ENCODE assay signal across 15 cellular contexts in the genomic region with DNA sequence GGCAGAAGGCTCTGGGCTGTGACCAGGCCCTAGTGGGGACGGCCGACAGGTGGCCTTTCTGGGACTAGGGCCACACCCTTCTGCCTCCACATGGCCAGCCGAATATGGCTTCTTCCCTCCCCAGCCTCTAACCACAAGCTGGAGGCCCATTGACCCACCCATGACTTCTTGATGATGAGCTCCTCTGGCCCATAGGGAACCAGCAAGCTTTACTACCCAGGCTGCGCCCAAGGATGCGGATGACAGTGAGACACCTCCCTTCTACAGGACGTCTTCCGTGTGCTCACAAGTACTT. TPM values are rescaled to one million over a fixed set of nuclear protein-coding genes. Genes with fewer than 3 reads are reported as not detected.
A peak's percentile ranks its signal among the peaks of the same experiment; 100 is the strongest.
DNase-seq lines count a peak whose midpoint lies in the region; ATAC-seq and TF ChIP-seq lines count a peak whose summit lies in the region.
"Had no signal": no experiment of that assay in that cellular context is flagged by ENCODE, and none has a peak within 500 bp of the region (broad histone marks: within the 10 kb centered on the region; RNA-seq: fewer than 3 reads in every experiment).

No MANE protein-coding gene starts in this region.

- H3K36me3 ChIP-seq in gastroesophageal sphincter = peaks cover 0 to 100% of the 10 kb centered on the region in 2 donors

- no peak for DNase-seq in activated naive CD4-positive, alpha-beta T cell treated with anti-CD3 and anti-CD28 coated beads for 36 hours
- no peak for DNase-seq in activated T-helper 1 cell treated with anti-CD3 and anti-CD28 coated beads, Interleukin-12 subunit alpha, Interleukin-12 subunit beta, Interleukin-2, Interleukin-4 antibody, amounts not matched to agents 30 ng/mL and 10 ng/mL and 1 ng/mL, durations not matched to agents 14 hours and 24 hours and 36 hours (ENCODE audit: low spot score)
- DNase-seq in T-helper 1 cell (no peak), GF-D8 (lab: John Stamatoyannopoulos, UW) (no peak)
- DNase-seq: 8988T; C1 segment of cervical spinal cord; CD4-positive, alpha-beta T cell; DMS79 had no signal

- intact Hi-C loops in activated naive CD4-positive, alpha-beta T cell treated with anti-CD3 and anti-CD28 coated beads for 36 hours (cut with micrococcal nuclease) = no loop called here
- intact Hi-C loops in activated T-helper 1 cell treated with anti-CD3 and anti-CD28 coated beads, Interleukin-12 subunit alpha, Interleukin-12 subunit beta, Interleukin-2, Interleukin-4 antibody, amounts not matched to agents 30 ng/mL and 10 ng/mL and 1 ng/mL, durations not matched to agents 14 hours and 24 hours and 36 hours (cut with micrococcal nuclease) = no loop called here

- ATAC-seq in gastroesophageal sphincter (no peak), GM19324 (IDR thresholded peaks at IDR 0.05; ENCODE audit: low FRiP score, unreplicated experiment) (no peak)
- no peak for ATAC-seq in stimulated activated memory B cell treated with anti-CD40 and anti-IgM and Interleukin-4, amounts not matched to agents 10 μg/mL and 1 μg/mL and 100 μg/mL, for 72 hours
- ATAC-seq: HepG2 had no signal

- no peak for TF ChIP-seq POLR2A in gastroesophageal sphincter (IDR thresholded peaks at IDR 0.05)

- no peaks in the 10 kb centered on the region for H3K9me3 Mint-ChIP-seq in activated naive CD4-positive, alpha-beta T cell treated with anti-CD3 and anti-CD28 coated beads, Interleukin-2, amount 50 U/mL, for 24 hours
- H3K9me3 Mint-ChIP-seq in activated naive CD4-positive, alpha-beta T cell treated with anti-CD3 and anti-CD28 coated beads for 36 hours = no peaks in the 10 kb centered on the region
- no peaks in the 10 kb centered on the region for H3K9me3 Mint-ChIP-seq in activated T-helper 1 cell treated with anti-CD3 and anti-CD28 coated beads, Interleukin-12 subunit alpha, Interleukin-12 subunit beta, Interleukin-2, Interleukin-4 antibody, amounts not matched to agents 30 ng/mL and 10 ng/mL and 1 ng/mL, durations not matched to agents 14 hours and 24 hours and 36 hours
- no peaks in the 10 kb centered on the region for H3K9me3 Mint-ChIP-seq in stimulated activated memory B cell treated with anti-CD40 and anti-IgM and Interleukin-4, amounts not matched to agents 10 μg/mL and 1 μg/mL and 100 μg/mL, for 72 hours
- H3K9me3 Mint-ChIP-seq: CD4-positive, alpha-beta T cell had no signal

- no peaks in the 10 kb centered on the region for H3K27me3 Mint-ChIP-seq in activated naive CD4-positive, alpha-beta T cell treated with anti-CD3 and anti-CD28 coated beads, Interleukin-2, amount 50 U/mL, for 24 hours
- no peaks in the 10 kb centered on the region for H3K27me3 Mint-ChIP-seq in activated naive CD4-positive, alpha-beta T cell treated with anti-CD3 and anti-CD28 coated beads for 36 hours (ENCODE audit: low read depth)
- no peaks in the 10 kb centered on the region for H3K27me3 Mint-ChIP-seq in activated T-helper 1 cell treated with anti-CD3 and anti-CD28 coated beads, Interleukin-12 subunit alpha, Interleukin-12 subunit beta, Interleukin-2, Interleukin-4 antibody, amounts not matched to agents 30 ng/mL and 10 ng/mL and 1 ng/mL, durations not matched to agents 14 hours and 24 hours and 36 hours (ENCODE audit: insufficient read depth)
- H3K27me3 Mint-ChIP-seq in stimulated activated memory B cell treated with anti-CD40 and anti-IgM and Interleukin-4, amounts not matched to agents 10 μg/mL and 1 μg/mL and 100 μg/mL, for 72 hours = no peaks in the 10 kb centered on the region
- H3K27me3 Mint-ChIP-seq: B cell; CD4-positive, alpha-beta T cell had no signal

- H3K9me3 ChIP-seq in gastroesophageal sphincter = no peaks in the 10 kb centered on the region

- peak overlapping the region; percentile 12 for H3K27ac Mint-ChIP-seq in activated naive CD4-positive, alpha-beta T cell treated with anti-CD3 and anti-CD28 coated beads, Interleukin-2, amount 50 U/mL, for 24 hours
- no peak overlapping the region for H3K27ac Mint-ChIP-seq in activated naive CD4-positive, alpha-beta T cell treated with anti-CD3 and anti-CD28 coated beads for 36 hours
- peak overlapping the region; percentile 52 for H3K27ac Mint-ChIP-seq in activated T-helper 1 cell treated with anti-CD3 and anti-CD28 coated beads, Interleukin-12 subunit alpha, Interleukin-12 subunit beta, Interleukin-2, Interleukin-4 antibody, amounts not matched to agents 30 ng/mL and 10 ng/mL and 1 ng/mL, durations not matched to agents 14 hours and 24 hours and 36 hours
- peak overlapping the region; percentile 76 for H3K27ac Mint-ChIP-seq in stimulated activated memory B cell treated with anti-CD40 and anti-IgM and Interleukin-4, amounts not matched to agents 10 μg/mL and 1 μg/mL and 100 μg/mL, for 72 hours
- H3K27ac Mint-ChIP-seq: CD4-positive, alpha-beta T cell had no signal

- TF ChIP-seq CTCF in gastroesophageal sphincter (IDR thresholded peaks at IDR 0.05) = no peak

- CTCF ChIA-PET in activated naive CD4-positive, alpha-beta T cell treated with anti-CD3 and anti-CD28 coated beads for 36 hours (lab: Charles Lee) = no interaction called here

- no peaks in the 10 kb centered on the region for H3K4me1 Mint-ChIP-seq in activated naive CD4-positive, alpha-beta T cell treated with anti-CD3 and anti-CD28 coated beads, Interleukin-2, amount 50 U/mL, for 24 hours
- no peaks in the 10 kb centered on the region for H3K4me1 Mint-ChIP-seq in activated naive CD4-positive, alpha-beta T cell treated with anti-CD3 and anti-CD28 coated beads for 36 hours (ENCODE audit: low read depth)
- no peaks in the 10 kb centered on the region for H3K4me1 Mint-ChIP-seq in activated T-helper 1 cell treated with anti-CD3 and anti-CD28 coated beads, Interleukin-12 subunit alpha, Interleukin-12 subunit beta, Interleukin-2, Interleukin-4 antibody, amounts not matched to agents 30 ng/mL and 10 ng/mL and 1 ng/mL, durations not matched to agents 14 hours and 24 hours and 36 hours (ENCODE audit: low read depth)
- peaks cover 13% of the 10 kb centered on the region for H3K4me1 Mint-ChIP-seq in stimulated activated memory B cell treated with anti-CD40 and anti-IgM and Interleukin-4, amounts not matched to agents 10 μg/mL and 1 μg/mL and 100 μg/mL, for 72 hours

- 87 to 100% methylated on average over 1 to 5 of the region's 7 CpGs for WGBS in gastroesophageal sphincter (ENCODE audit: low coverage in 1 of 2), 2 donors

- H3K4me1 ChIP-seq in gastroesophageal sphincter = peaks cover 0 to 7% (median 0%) of the 10 kb centered on the region in 3 donors

- H3K36me3 Mint-ChIP-seq in activated naive CD4-positive, alpha-beta T cell treated with anti-CD3 and anti-CD28 coated beads, Interleukin-2, amount 50 U/mL, for 24 hours = no peaks in the 10 kb centered on the region
- no peaks in the 10 kb centered on the region for H3K36me3 Mint-ChIP-seq in activated naive CD4-positive, alpha-beta T cell treated with anti-CD3 and anti-CD28 coated beads for 36 hours (ENCODE audit: low read depth)
- H3K36me3 Mint-ChIP-seq in activated T-helper 1 cell treated with anti-CD3 and anti-CD28 coated beads, Interleukin-12 subunit alpha, Interleukin-12 subunit beta, Interleukin-2, Interleukin-4 antibody, amounts not matched to agents 30 ng/mL and 10 ng/mL and 1 ng/mL, durations not matched to agents 14 hours and 24 hours and 36 hours (ENCODE audit: low read depth) = no peaks in the 10 kb centered on the region
- no peaks in the 10 kb centered on the region for H3K36me3 Mint-ChIP-seq in stimulated activated memory B cell treated with anti-CD40 and anti-IgM and Interleukin-4, amounts not matched to agents 10 μg/mL and 1 μg/mL and 100 μg/mL, for 72 hours

- H3K4me3 Mint-ChIP-seq in activated naive CD4-positive, alpha-beta T cell treated with anti-CD3 and anti-CD28 coated beads, Interleukin-2, amount 50 U/mL, for 24 hours = no peak overlapping the region
- no peak overlapping the region for H3K4me3 Mint-ChIP-seq in activated naive CD4-positive, alpha-beta T cell treated with anti-CD3 and anti-CD28 coated beads for 36 hours
- H3K4me3 Mint-ChIP-seq in activated T-helper 1 cell treated with anti-CD3 and anti-CD28 coated beads, Interleukin-12 subunit alpha, Interleukin-12 subunit beta, Interleukin-2, Interleukin-4 antibody, amounts not matched to agents 30 ng/mL and 10 ng/mL and 1 ng/mL, durations not matched to agents 14 hours and 24 hours and 36 hours = no peak overlapping the region
- peak overlapping the region; percentile 50 for H3K4me3 Mint-ChIP-seq in stimulated activated memory B cell treated with anti-CD40 and anti-IgM and Interleukin-4, amounts not matched to agents 10 μg/mL and 1 μg/mL and 100 μg/mL, for 72 hours
- H3K4me3 Mint-ChIP-seq: CD4-positive, alpha-beta T cell had no signal

- peak overlapping the region in 3 of 4 donors; percentile 3 to 61 (median 27) for H3K27ac ChIP-seq in gastroesophageal sphincter

- no peaks in the 10 kb centered on the region for H3K27me3 ChIP-seq in gastroesophageal sphincter

- TF ChIP-seq EP300 in gastroesophageal sphincter (IDR thresholded peaks at IDR 0.05) = no peak

- H3K4me3 ChIP-seq in gastroesophageal sphincter = no peak overlapping the region

RNA-seq across cellular contexts. Expression of gene LDLRAD2, which starts 41.0 kb away (rescaled TPM):
- not detected for total RNA-seq in activated naive CD4-positive, alpha-beta T cell treated with anti-CD3 and anti-CD28 coated beads for 36 hours
- not detected in 2 replicates for total RNA-seq in activated T-helper 1 cell treated with anti-CD3 and anti-CD28 coated beads, Interleukin-12 subunit alpha, Interleukin-12 subunit beta, Interleukin-2, Interleukin-4 antibody, amounts not matched to agents 30 ng/mL and 10 ng/mL and 1 ng/mL, durations not matched to agents 14 hours and 24 hours and 36 hours
- under 1 TPM in 1 of 4 donors, not detected in 3; 0.08 TPM for total RNA-seq in gastroesophageal sphincter
- total RNA-seq: CD4-positive, alpha-beta T cell; G401; HepG2 had no signal
